In the genomic region with DNA sequence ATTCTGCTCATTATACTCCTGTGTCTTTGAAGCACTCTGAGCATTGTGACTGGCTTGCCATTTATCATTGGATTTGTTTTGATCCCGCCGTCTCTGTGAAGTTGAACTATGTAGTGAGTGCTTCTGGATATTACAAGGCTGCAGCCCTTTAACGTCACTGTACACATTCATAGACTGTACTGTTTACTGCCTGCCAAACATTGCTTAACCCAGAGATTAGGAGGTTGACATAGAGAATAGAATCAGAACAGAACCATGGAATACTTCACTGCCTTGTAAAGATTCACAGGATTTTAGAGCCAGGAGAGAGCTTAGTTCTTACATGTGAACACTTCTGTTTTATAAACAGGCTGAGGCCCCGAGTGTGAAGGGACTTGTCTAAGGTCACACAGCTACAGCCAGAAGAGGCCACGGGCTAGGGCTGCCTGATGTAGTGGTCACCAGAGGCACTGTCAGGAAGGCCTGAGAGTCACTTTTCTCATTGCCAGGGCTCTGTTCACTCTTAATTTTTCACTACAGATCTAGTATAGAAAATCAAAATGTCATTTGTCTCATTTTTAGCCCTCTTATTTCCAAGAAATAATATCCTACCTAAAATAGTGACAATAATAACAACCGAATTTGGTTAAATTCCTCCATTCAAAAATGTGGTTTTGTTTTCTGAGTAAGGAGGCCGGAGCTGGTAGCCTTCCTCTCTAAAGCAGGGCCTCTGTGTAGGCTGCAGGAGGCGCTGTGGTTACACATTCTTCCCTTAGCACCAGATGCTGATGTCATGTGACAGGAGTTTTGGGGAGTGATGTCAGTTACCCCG, we compare ENCODE assay signal across 2 cellular contexts.
A peak's percentile ranks its signal among the peaks of the same experiment; 100 is the strongest.
TF ChIP-seq lines count a peak whose summit lies in the region.

No MANE protein-coding gene starts in this region.

TF ChIP-seq in IMR-90, 13 proteins besides CTCF, POLR2A, EP300 and RAD21 (continued from another document):
- TF ChIP-seq SMC3 (IDR thresholded peaks at IDR 0.05; ENCODE audit: low read depth, low read length) (peak; percentile 73), MAZ (IDR thresholded peaks at IDR 0.05; ENCODE audit: borderline replicate concordance, low read depth, low read length) (peak; percentile 38; the same call in 1 of the 2 replicates)
TF ChIP-seq in IMR-90: peak in this region for 5.

TF ChIP-seq in liver, 16 proteins besides CTCF, POLR2A, EP300 and RAD21 (continued from another document):
- TF ChIP-seq, protein P1, sequence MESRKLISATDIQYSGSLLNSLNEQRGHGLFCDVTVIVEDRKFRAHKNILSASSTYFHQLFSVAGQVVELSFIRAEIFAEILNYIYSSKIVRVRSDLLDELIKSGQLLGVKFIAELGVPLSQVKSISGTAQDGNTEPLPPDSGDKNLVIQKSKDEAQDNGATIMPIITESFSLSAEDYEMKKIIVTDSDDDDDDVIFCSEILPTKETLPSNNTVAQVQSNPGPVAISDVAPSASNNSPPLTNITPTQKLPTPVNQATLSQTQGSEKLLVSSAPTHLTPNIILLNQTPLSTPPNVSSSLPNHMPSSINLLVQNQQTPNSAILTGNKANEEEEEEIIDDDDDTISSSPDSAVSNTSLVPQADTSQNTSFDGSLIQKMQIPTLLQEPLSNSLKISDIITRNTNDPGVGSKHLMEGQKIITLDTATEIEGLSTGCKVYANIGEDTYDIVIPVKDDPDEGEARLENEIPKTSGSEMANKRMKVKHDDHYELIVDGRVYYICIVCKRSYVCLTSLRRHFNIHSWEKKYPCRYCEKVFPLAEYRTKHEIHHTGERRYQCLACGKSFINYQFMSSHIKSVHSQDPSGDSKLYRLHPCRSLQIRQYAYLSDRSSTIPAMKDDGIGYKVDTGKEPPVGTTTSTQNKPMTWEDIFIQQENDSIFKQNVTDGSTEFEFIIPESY (IDR thresholded peaks at IDR 0.05): peak; percentile 27
- TF ChIP-seq YY1 (IDR thresholded peaks at IDR 0.05): no peak
- TF ChIP-seq RXRA (IDR thresholded peaks at IDR 0.05): peak; percentile 35 to 46
- TF ChIP-seq, protein P2, sequence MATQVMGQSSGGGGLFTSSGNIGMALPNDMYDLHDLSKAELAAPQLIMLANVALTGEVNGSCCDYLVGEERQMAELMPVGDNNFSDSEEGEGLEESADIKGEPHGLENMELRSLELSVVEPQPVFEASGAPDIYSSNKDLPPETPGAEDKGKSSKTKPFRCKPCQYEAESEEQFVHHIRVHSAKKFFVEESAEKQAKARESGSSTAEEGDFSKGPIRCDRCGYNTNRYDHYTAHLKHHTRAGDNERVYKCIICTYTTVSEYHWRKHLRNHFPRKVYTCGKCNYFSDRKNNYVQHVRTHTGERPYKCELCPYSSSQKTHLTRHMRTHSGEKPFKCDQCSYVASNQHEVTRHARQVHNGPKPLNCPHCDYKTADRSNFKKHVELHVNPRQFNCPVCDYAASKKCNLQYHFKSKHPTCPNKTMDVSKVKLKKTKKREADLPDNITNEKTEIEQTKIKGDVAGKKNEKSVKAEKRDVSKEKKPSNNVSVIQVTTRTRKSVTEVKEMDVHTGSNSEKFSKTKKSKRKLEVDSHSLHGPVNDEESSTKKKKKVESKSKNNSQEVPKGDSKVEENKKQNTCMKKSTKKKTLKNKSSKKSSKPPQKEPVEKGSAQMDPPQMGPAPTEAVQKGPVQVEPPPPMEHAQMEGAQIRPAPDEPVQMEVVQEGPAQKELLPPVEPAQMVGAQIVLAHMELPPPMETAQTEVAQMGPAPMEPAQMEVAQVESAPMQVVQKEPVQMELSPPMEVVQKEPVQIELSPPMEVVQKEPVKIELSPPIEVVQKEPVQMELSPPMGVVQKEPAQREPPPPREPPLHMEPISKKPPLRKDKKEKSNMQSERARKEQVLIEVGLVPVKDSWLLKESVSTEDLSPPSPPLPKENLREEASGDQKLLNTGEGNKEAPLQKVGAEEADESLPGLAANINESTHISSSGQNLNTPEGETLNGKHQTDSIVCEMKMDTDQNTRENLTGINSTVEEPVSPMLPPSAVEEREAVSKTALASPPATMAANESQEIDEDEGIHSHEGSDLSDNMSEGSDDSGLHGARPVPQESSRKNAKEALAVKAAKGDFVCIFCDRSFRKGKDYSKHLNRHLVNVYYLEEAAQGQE (IDR thresholded peaks at IDR 0.05): no peak
- TF ChIP-seq HNF4A (conservative IDR thresholded peaks at IDR 0.05): peak; percentile 5 to 38
- no peak for TF ChIP-seq HNF4G (IDR thresholded peaks at IDR 0.05)
